26 cellular contexts compared by ENCODE assay signal in genomic region chr1:3197781-3198316, GRCh38.
DNase-seq lines count a peak whose midpoint lies in the region; ATAC-seq, FAIRE-seq and TF ChIP-seq lines count a peak whose summit lies in the region.
"Had no signal": no experiment of that assay in that cellular context is flagged by ENCODE, and none has a peak within 500 bp of the region (broad histone marks: within the 10 kb centered on the region; RNA-seq: fewer than 3 reads in every experiment).

No MANE protein-coding gene starts in this region.

- TF ChIP-seq RAD21 in HepG2 (CRISPR knock-in tag; IDR thresholded peaks at IDR 0.05), result no peak

- ATAC-seq in HepG2, result peak; percentile 85
- ATAC-seq in right lobe of liver, result no peak
- ATAC-seq in aorta (ENCODE audit: low FRiP score), result no peak
- ATAC-seq: A549 had no signal

- intact Hi-C loops in HepG2 (cut with micrococcal nuclease; ENCODE audit: unreplicated experiment), result no loop called here
- intact Hi-C loops in right lobe of liver (cut with DNase I), result no loop called here
- intact Hi-C loops in aorta (cut with DNase I), result loop anchor here (5.0 to 10.0 kb wide), 2 partner anchors 114 to 157 kb away; no protein-coding TSS in a partner anchor
- intact Hi-C loops in esophagus muscularis mucosa (cut with DNase I), result no loop called here

- no peaks in the 10 kb centered on the region for H3K79me2 ChIP-seq in HepG2 (ENCODE audit: insufficient read depth, low read length)

- TF ChIP-seq POLR2A in HepG2 (IDR thresholded peaks at IDR 0.05; ENCODE audit: insufficient read depth in 1 of 2, low read depth in 2 of 2, low read length in 2 of 2), result no peak
- TF ChIP-seq POLR2A in right lobe of liver (IDR thresholded peaks at IDR 0.05), result no peak
- no peak for TF ChIP-seq POLR2A in esophagus muscularis mucosa (IDR thresholded peaks at IDR 0.05; ENCODE audit: low read depth)

- H2AFZ ChIP-seq in HepG2 (ENCODE audit: low read length), result no peak overlapping the region

- H3K27ac ChIP-seq in HepG2 (ENCODE audit: extremely low read length, insufficient read depth, low read length), result peak overlapping the region; percentile 15
- no peak overlapping the region for H3K27ac ChIP-seq in right lobe of liver
- peak overlapping the region; percentile 95 to 99 for H3K27ac ChIP-seq in coronary artery
- H3K27ac ChIP-seq in aorta (ENCODE audit: low read depth in 1 of 2, low read length in 2 of 2), result peak overlapping the region; percentile 87 to 99
- H3K27ac ChIP-seq in esophagus muscularis mucosa (replicated peaks in 1 of 4), result no peak overlapping the region
- H3K27ac ChIP-seq: A549, Peyer's patch, SK-N-MC had no signal

- H3K27me3 ChIP-seq in HepG2 (ENCODE audit: control insufficient read depth in 1 of 2, insufficient read depth in 2 of 2, low read length in 2 of 2) (peaks cover 0 to 9% of the 10 kb centered on the region in 2 experiments; a peak in 3 of 5 replicates), right lobe of liver (no peaks in the 10 kb centered on the region), aorta (ENCODE audit: control insufficient read depth in 1 of 2, insufficient read depth in 2 of 2, low read length in 1 of 2) (no peaks in the 10 kb centered on the region), esophagus muscularis mucosa (no peaks in the 10 kb centered on the region)
- H3K27me3 ChIP-seq: MG63, Peyer's patch had no signal

- FAIRE-seq in HepG2 (lab: Jason Lieb, UNC), result no peak
- FAIRE-seq: A549, D721Med, GM12892, H54 had no signal

- CTCF ChIA-PET in HepG2 (lab: Yijun Ruan, JAX; ENCODE audit: low intra/inter-chr PET ratio, low total read pairs), result no interaction called here

- POLR2A ChIA-PET in HepG2 (lab: Yijun Ruan, JAX), result interaction anchor here (1.0 to 1.7 kb wide), 2 partner anchors 24 to 52 kb away, joined by 6 read pairs; no protein-coding TSS in a partner anchor

- WGBS in HepG2 (ENCODE audit: low lambda C conversion rate), result no CpG with 5 or more reads among the region's 22 CpGs
- WGBS in right lobe of liver (ENCODE audit: insufficient coverage, low coverage, low lambda C conversion rate, missing lambda C conversion rate), result 53% methylated on average over 3 of the region's 22 CpGs
- WGBS in aorta, 2 donors, result 81 to 87% methylated on average over 20 to 22 of the region's 22 CpGs
- 90% methylated on average over 9 of the region's 22 CpGs for WGBS in esophagus muscularis mucosa

- H3K4me3 ChIP-seq in HepG2 (replicated peaks in 1 of 3; ENCODE audit: insufficient read depth in 1 of 3, low read depth in 2 of 3, low read length in 3 of 3) (no peak overlapping the region; a peak in 1 of 6 replicates), right lobe of liver (no peak overlapping the region), coronary artery (no peak overlapping the region), aorta (ENCODE audit: low read length in 2 of 2) (no peak overlapping the region), esophagus muscularis mucosa (no peak overlapping the region)
- H3K4me3 ChIP-seq: A549, MG63, Peyer's patch, SK-N-MC had no signal

- TF ChIP-seq CTCF in HepG2 (CRISPR knock-in tag; IDR thresholded peaks at IDR 0.05) (peak; percentile 39), right lobe of liver (IDR thresholded peaks at IDR 0.05) (no peak), coronary artery (IDR thresholded peaks at IDR 0.05) (no peak), esophagus muscularis mucosa (IDR thresholded peaks at IDR 0.05) (no peak)

- BruUV-seq in HepG2 (replicated peaks; lab: Mats Ljungman, UMichigan), result no TSS peak

- DNase-seq in HepG2 (ENCODE audit: low spot score) (peak; percentile 53), right lobe of liver (no peak), coronary artery (ENCODE audit: low spot score) (no peak), retina (peak; percentile 36), aorta (no peak), NK-92 (lab: John Stamatoyannopoulos, UW; ENCODE audit: unreplicated experiment) (no peak), hippocampal formation (lab: John Stamatoyannopoulos, UW) (no peak), esophagus muscularis mucosa (ENCODE audit: extremely low spot score) (no peak)
- DNase-seq: CD8-positive, alpha-beta memory T cell; DMS79; Kasumi-1; MG63; NCI-H1048; NCI-H1436; NCI-H2029; NCI-H2171 treated with DMSO at 0.1 percent for 48 hours; NCI-H446 treated with DMSO at 0.1 percent for 48 hours; NCI-H69; NK-92 treated with Interleukin-12 subunit alpha and Interleukin-12 subunit beta, amount 100 ng/mL, for 24 hours; Peyer's patch; SHP77 had no signal

- H3K9me3 ChIP-seq in HepG2 (ENCODE audit: low read length) (no peaks in the 10 kb centered on the region), right lobe of liver (no peaks in the 10 kb centered on the region), aorta (ENCODE audit: control insufficient read depth, low read length) (no peaks in the 10 kb centered on the region), esophagus muscularis mucosa (no peaks in the 10 kb centered on the region)
- H3K9me3 ChIP-seq: A549, MG63, Peyer's patch had no signal

- no peaks in the 10 kb centered on the region for H3K36me3 ChIP-seq in HepG2 (replicated peaks in 1 of 2; ENCODE audit: control insufficient read depth in 1 of 2, insufficient read depth in 2 of 2, low read length in 2 of 2)
- no peaks in the 10 kb centered on the region for H3K36me3 ChIP-seq in right lobe of liver
- H3K36me3 ChIP-seq in aorta (ENCODE audit: control insufficient read depth in 1 of 2, insufficient read depth in 2 of 2, low read length in 1 of 2), result no peaks in the 10 kb centered on the region
- no peaks in the 10 kb centered on the region for H3K36me3 ChIP-seq in esophagus muscularis mucosa
- H3K36me3 ChIP-seq: MG63, Peyer's patch had no signal

- in situ Hi-C loops in HepG2 (cut with HindIII; ENCODE audit: extremely low pct_ligation_motif_present, low pct_unique_long_range_greater_than_20kb), result no loop called here

- TF ChIP-seq EP300 in HepG2 (IDR thresholded peaks at IDR 0.05; ENCODE audit: low read depth in 2 of 2, low read length in 2 of 2) (no peak), HepG2 (CRISPR knock-in tag; IDR thresholded peaks at IDR 0.05; ENCODE audit: borderline replicate concordance) (no peak), esophagus muscularis mucosa (IDR thresholded peaks at IDR 0.05) (no peak)

- H3K4me2 ChIP-seq in HepG2 (ENCODE audit: low read depth, low read length), result peak overlapping the region; percentile 26
- H3K4me2 ChIP-seq: A549 had no signal

- no peaks in the 10 kb centered on the region for H4K20me1 ChIP-seq in HepG2 (ENCODE audit: insufficient read depth, low read length)

- no peak overlapping the region for H3K9ac ChIP-seq in HepG2 (ENCODE audit: insufficient read depth, low read depth, low read length)

- H3K4me1 ChIP-seq in HepG2 (ENCODE audit: insufficient read depth, low read length), result peaks cover 29% of the 10 kb centered on the region
- no peaks in the 10 kb centered on the region for H3K4me1 ChIP-seq in right lobe of liver
- no peaks in the 10 kb centered on the region for H3K4me1 ChIP-seq in aorta (ENCODE audit: control insufficient read depth in 1 of 2, insufficient read depth in 2 of 2, low read length in 2 of 2)
- peaks cover 0 to 18% (median 3%) of the 10 kb centered on the region in 4 donors for H3K4me1 ChIP-seq in esophagus muscularis mucosa
- H3K4me1 ChIP-seq: A549 had no signal

TF ChIP-seq in HepG2, 621 proteins besides CTCF, POLR2A, EP300 and RAD21 (continues in another document):
- TF ChIP-seq MAX (IDR thresholded peaks at IDR 0.05) (peak; percentile 68), ZNF788 (CRISPR knock-in tag; IDR thresholded peaks at IDR 0.05; ENCODE audit: borderline replicate concordance) (peak; percentile 39; the same call in 1 of the 2 replicates), RBM39 (IDR thresholded peaks at IDR 0.05; ENCODE audit: low read depth, low read length, poor library complexity, severe bottlenecking) (no peak), KDM5A (IDR thresholded peaks at IDR 0.05; ENCODE audit: borderline replicate concordance, low read length) (no peak), ZNF761 (CRISPR knock-in tag; conservative IDR thresholded peaks at IDR 0.05) (0 out of 2 replicates have a peak, but pooled peaks have one; percentile 65), HMGA1 (CRISPR knock-in tag; conservative IDR thresholded peaks at IDR 0.05) (no peak), PHF5A (CRISPR knock-in tag; IDR thresholded peaks at IDR 0.05; ENCODE audit: low read depth, unreplicated experiment) (no peak), ZBTB4 (CRISPR knock-in tag; IDR thresholded peaks at IDR 0.05; ENCODE audit: borderline replicate concordance) (peak; percentile 40; the same call in 1 of the 2 replicates), ZNF746 (CRISPR knock-in tag; IDR thresholded peaks at IDR 0.05) (peak; percentile 52; the same call in 1 of the 2 replicates)

Comparison
In these comparisons a context has a peak if more than half of its experiments do, and no peak if none do; other contexts are left out.
1. DNase-seq: peak in HepG2 (single experiment) and retina (single experiment); none in right lobe of liver (0 of 3), coronary artery (single experiment), aorta (0 of 2), NK-92 (single experiment), hippocampal formation (0 of 2) and esophagus muscularis mucosa (single experiment).
2. H3K27ac ChIP-seq: peak in HepG2 (single experiment), coronary artery (2 of 2) and aorta (2 of 2); none in right lobe of liver (0 of 3) and esophagus muscularis mucosa (0 of 4).
3. intact Hi-C loops: an anchor here in aorta (5.0 to 10.0 kb wide); none called in HepG2, right lobe of liver and esophagus muscularis mucosa.